In genomic region chr12:18375583-18375982, GRCh38 we compare ENCODE assay signal across 30 cellular contexts.
"Had no signal": no experiment of that assay in that cellular context is flagged by ENCODE, and none has a peak within 500 bp of the region (broad histone marks: within the 10 kb centered on the region; RNA-seq: fewer than 3 reads in every experiment).

No MANE protein-coding gene starts in this region.

- ATAC-seq: naive thymus-derived CD4-positive, alpha-beta T cell; naive thymus-derived CD8-positive, alpha-beta T cell; natural killer cell; natural killer cell treated with Interleukin-12 subunit alpha and Interleukin-12 subunit beta and Interleukin-15 and Interleukin-18, amount 100 ng/mL, for 72 hours; pancreas; psoas muscle; right cardiac atrium; sciatic nerve had no signal

- H3K4me3 Mint-ChIP-seq: naive B cell; naive thymus-derived CD4-positive, alpha-beta T cell; naive thymus-derived CD8-positive, alpha-beta T cell; natural killer cell; natural killer cell treated with Interleukin-12 subunit alpha and Interleukin-12 subunit beta and Interleukin-15 and Interleukin-18, amount 100 ng/mL, for 72 hours; nephron; nephron progenitor cell; neural crest cell; neural progenitor cell had no signal

- H3K4me3 ChIP-seq: neural progenitor cell, ovary, pancreas, prostate gland, psoas muscle, right atrium auricular region, right lobe of liver, sigmoid colon, skin epidermis, smooth muscle cell, spleen had no signal

- H3K4me1 ChIP-seq: neural progenitor cell, pancreas, parathyroid adenoma, prostate gland, psoas muscle, right atrium auricular region, right lobe of liver, sigmoid colon, spleen had no signal

- H3K27me3 ChIP-seq: neural progenitor cell, neutrophil, ovary, pancreas, right atrium auricular region, right lobe of liver, sigmoid colon, spleen had no signal

- H3K27ac Mint-ChIP-seq: naive B cell; naive thymus-derived CD4-positive, alpha-beta T cell; naive thymus-derived CD8-positive, alpha-beta T cell; natural killer cell; natural killer cell treated with Interleukin-12 subunit alpha and Interleukin-12 subunit beta and Interleukin-15 and Interleukin-18, amount 100 ng/mL, for 72 hours; nephron; nephron progenitor cell; neural progenitor cell; progenitor cell of endocrine pancreas had no signal

- H3K9me3 ChIP-seq: ovary, pancreas, prostate gland, psoas muscle, right atrium auricular region, right lobe of liver, sigmoid colon had no signal

- DNase-seq: naive B cell; naive thymus-derived CD4-positive, alpha-beta T cell; naive thymus-derived CD8-positive, alpha-beta T cell; natural killer cell; nephron progenitor cell; nucleus accumbens; occipital lobe; ovary; pancreas; psoas muscle; retina; right cardiac atrium; right lobe of liver; sigmoid colon; spleen; stimulated activated CD4-positive, alpha-beta T cell treated with anti-CD3 and anti-CD28 coated beads, Interleukin-12 subunit alpha, Interleukin-12 subunit beta, amount 100 ng/mL, for 4 hours; stimulated activated CD4-positive, alpha-beta T cell treated with anti-CD3 and anti-CD28 coated beads, Interleukin-15, amount 100 ng/mL, for 24 hours; stimulated activated CD4-positive, alpha-beta T cell treated with anti-CD3 and anti-CD28 coated beads, Interleukin-1b, Interleukin-23, amount 100 ng/mL, for 48 hours had no signal

- H3K36me3 Mint-ChIP-seq: naive B cell; naive thymus-derived CD4-positive, alpha-beta T cell; naive thymus-derived CD8-positive, alpha-beta T cell had no signal

- H3K27ac ChIP-seq: neural progenitor cell, neutrophil, ovary, pancreas, parathyroid adenoma, prostate gland, psoas muscle, right atrium auricular region, right lobe of liver, sigmoid colon, skin epidermis, spleen had no signal

- H3K4me1 Mint-ChIP-seq: naive B cell; naive thymus-derived CD8-positive, alpha-beta T cell; natural killer cell; nephron; nephron progenitor cell; neural crest cell; neural progenitor cell had no signal

- H3K36me3 ChIP-seq: neural progenitor cell, neutrophil, ovary, pancreas, prostate gland, right atrium auricular region, sigmoid colon, spleen had no signal

- H3K27me3 Mint-ChIP-seq: naive B cell; naive thymus-derived CD4-positive, alpha-beta T cell; naive thymus-derived CD8-positive, alpha-beta T cell; natural killer cell treated with Interleukin-12 subunit alpha and Interleukin-12 subunit beta and Interleukin-15 and Interleukin-18, amount 100 ng/mL, for 72 hours; progenitor cell of endocrine pancreas had no signal
